Comparison of ENCODE assay signal across 14 cellular contexts in genomic region chr2:103123516-103123915, GRCh38.
DNase-seq lines count a peak whose midpoint lies in the region; ATAC-seq and TF ChIP-seq lines count a peak whose summit lies in the region.
"Had no signal": no experiment of that assay in that cellular context is flagged by ENCODE, and none has a peak within 500 bp of the region (broad histone marks: within the 10 kb centered on the region; RNA-seq: fewer than 3 reads in every experiment).

No MANE protein-coding gene starts in this region.

- H4K8ac ChIP-seq in IMR-90 (ENCODE audit: low read depth in 2 of 2, low read length in 2 of 2) (no peak overlapping the region), trophoblast cell (ENCODE audit: low read depth, low read length) (no peak overlapping the region)

- BruUV-seq in IMR-90 (replicated peaks; lab: Mats Ljungman, UMichigan): no TSS peak

- H3K9me3 ChIP-seq in IMR-90 (ENCODE audit: control insufficient read depth, insufficient read depth, low read length): peaks cover 9% of the 10 kb centered on the region; the same call in 1 of the 2 replicates
- H3K9me3 ChIP-seq in trophoblast cell (ENCODE audit: insufficient read depth, low read depth, low read length): no peaks in the 10 kb centered on the region
- H3K9me3 ChIP-seq: BLaER1 had no signal

- H3K4me1 ChIP-seq in IMR-90 (ENCODE audit: control insufficient read depth, insufficient read depth, low read length) (no peaks in the 10 kb centered on the region), trophoblast cell (ENCODE audit: control insufficient read depth in 1 of 2, insufficient read depth in 2 of 2, low read length in 2 of 2) (no peaks in the 10 kb centered on the region)
- H3K4me1 ChIP-seq: BLaER1 had no signal

- TF ChIP-seq RAD21 in IMR-90 (IDR thresholded peaks at IDR 0.05; ENCODE audit: low read length): no peak

- H2AFZ ChIP-seq in IMR-90 (replicated peaks; ENCODE audit: low read length, poor library complexity): no peak overlapping the region
- H2AFZ ChIP-seq in trophoblast cell (ENCODE audit: insufficient read depth, low read length, poor library complexity): no peak overlapping the region

- H3K27me3 ChIP-seq in IMR-90 (ENCODE audit: control insufficient read depth, insufficient read depth, low read length) (no peaks in the 10 kb centered on the region), trophoblast cell (ENCODE audit: insufficient read depth, low read length) (no peaks in the 10 kb centered on the region)
- H3K27me3 ChIP-seq: BLaER1 had no signal

- no peak overlapping the region for H3K4me3 ChIP-seq in IMR-90 (ENCODE audit: insufficient read depth, low read depth, low read length)
- no peak overlapping the region for H3K4me3 ChIP-seq in trophoblast cell (ENCODE audit: low read depth, low read length)
- H3K4me3 ChIP-seq: BLaER1 had no signal

- no peaks in the 10 kb centered on the region for H4K20me1 ChIP-seq in IMR-90 (ENCODE audit: insufficient read depth, low read length)
- H4K20me1 ChIP-seq: BLaER1 had no signal

- intact Hi-C loops in IMR-90 (cut with micrococcal nuclease): no loop called here

- no peak for TF ChIP-seq CTCF in IMR-90 (conservative IDR thresholded peaks at IDR 0.05; ENCODE audit: low read depth, low read length)

- H2BK20ac ChIP-seq in IMR-90 (ENCODE audit: low read depth, low read length): no peak overlapping the region

- dilution Hi-C loops in IMR-90 (cut with HindIII; ENCODE audit: low sequenced_read_pairs, unreplicated experiment): no loop called here

- H3K9me1 ChIP-seq in IMR-90 (ENCODE audit: insufficient read depth, low read length): no peaks in the 10 kb centered on the region

- CTCF ChIA-PET in IMR-90 (lab: Yijun Ruan, JAX): interaction anchor here (0.6 kb wide), 1 partner anchor 319 kb away, joined by 3 read pairs; no protein-coding TSS in a partner anchor

- H3K4ac ChIP-seq in IMR-90 (ENCODE audit: low read depth, low read length) (no peak overlapping the region), trophoblast cell (ENCODE audit: low read depth, low read length) (no peak overlapping the region)

- H2AK5ac ChIP-seq in IMR-90 (ENCODE audit: low read depth, low read length): no peak overlapping the region
- no peak overlapping the region for H2AK5ac ChIP-seq in trophoblast cell (ENCODE audit: low read length)

- H3K9ac ChIP-seq in IMR-90 (ENCODE audit: low read depth, low read length) (no peak overlapping the region), trophoblast cell (ENCODE audit: low read length) (no peak overlapping the region)
- H3K9ac ChIP-seq: BLaER1 had no signal

- no peak overlapping the region for H4K12ac ChIP-seq in trophoblast cell (ENCODE audit: low read depth, low read length)

- WGBS in IMR-90 (ENCODE audit: extremely low coverage in 2 of 2, insufficient read length in 1 of 2), 2 experiments: no CpG with 5 or more reads among the region's 2 CpGs
- WGBS in trophoblast cell (ENCODE audit: extremely low coverage, insufficient coverage, insufficient read length): no CpG with 5 or more reads among the region's 2 CpGs

- no peak overlapping the region for H2BK120ac ChIP-seq in IMR-90 (ENCODE audit: low read depth, low read length)
- H2BK120ac ChIP-seq in trophoblast cell (ENCODE audit: insufficient read depth, low read length, poor library complexity): no peak overlapping the region

- H3K4me2 ChIP-seq in IMR-90 (ENCODE audit: low read depth, low read length) (no peak overlapping the region), trophoblast cell (ENCODE audit: low read length) (no peak overlapping the region)
- H3K4me2 ChIP-seq: BLaER1 had no signal

- H4K5ac ChIP-seq in IMR-90 (ENCODE audit: low read depth, low read length): no peak overlapping the region

- no peak overlapping the region for H2BK12ac ChIP-seq in trophoblast cell (ENCODE audit: low read length)

- H3K23ac ChIP-seq in IMR-90 (ENCODE audit: low read depth, low read length) (no peak overlapping the region), trophoblast cell (ENCODE audit: low read length) (peak overlapping the region; percentile 78)

- no peak overlapping the region for H3K14ac ChIP-seq in IMR-90 (replicated peaks; ENCODE audit: low read depth, low read length)
- H3K14ac ChIP-seq in trophoblast cell (ENCODE audit: low read length): no peak overlapping the region

- H3K27ac ChIP-seq in IMR-90 (ENCODE audit: insufficient read depth, low read length): no peak overlapping the region
- no peak overlapping the region for H3K27ac ChIP-seq in trophoblast cell (ENCODE audit: low read depth, low read length)
- H3K27ac ChIP-seq: 22Rv1, BLaER1 had no signal

- ATAC-seq in IMR-90 (ENCODE audit: low read depth) (no peak), esophagus mucosa (no peak)
- no peak for ATAC-seq in stimulated activated naive CD8-positive, alpha-beta T cell treated with anti-CD3 and anti-CD28 coated beads, Interleukin-15, Interleukin-2, amounts not matched to agents 100 U/mL and 50 U/mL, for 24 hours

- no peak overlapping the region for H2BK15ac ChIP-seq in IMR-90 (ENCODE audit: low read depth, low read length)

- no peaks in the 10 kb centered on the region for H3K79me2 ChIP-seq in trophoblast cell (ENCODE audit: control insufficient read depth, insufficient read depth, low read length, poor library complexity)

- H2AK9ac ChIP-seq in IMR-90 (replicated peaks; ENCODE audit: low read depth, low read length, poor library complexity): no peak overlapping the region

- H3K56ac ChIP-seq in IMR-90 (ENCODE audit: extremely low read depth, insufficient read depth, low read length): no peak overlapping the region

- H2BK5ac ChIP-seq in IMR-90 (ENCODE audit: low read depth, low read length, poor library complexity, severe bottlenecking): no peak overlapping the region
- no peak overlapping the region for H2BK5ac ChIP-seq in trophoblast cell (ENCODE audit: low read depth, low read length, poor library complexity)

- in situ Hi-C loops in IMR-90 (cut with MboI; ENCODE audit: low sequenced_read_pairs): no loop called here

- TF ChIP-seq POLR2A in IMR-90 (IDR thresholded peaks at IDR 0.05; ENCODE audit: low read depth, low read length): no peak

- H3K18ac ChIP-seq in IMR-90 (ENCODE audit: low read depth, low read length) (no peak overlapping the region), trophoblast cell (ENCODE audit: low read length) (no peak overlapping the region)

- no peaks in the 10 kb centered on the region for H3K79me1 ChIP-seq in IMR-90 (ENCODE audit: low read depth in 1 of 2, low read length in 2 of 2)
- H3K79me1 ChIP-seq in trophoblast cell (ENCODE audit: low read length): no peaks in the 10 kb centered on the region

- POLR2A ChIA-PET in IMR-90 (lab: Charles Lee; ENCODE audit: unreplicated experiment): no interaction called here

- peak in 2 of 3 experiments; percentile 7 to 48 for DNase-seq in NCI-H1417 (lab: John Stamatoyannopoulos, UW)
- DNase-seq in NCI-H1417 treated with DMSO at 0.1 percent for 48 hours (lab: John Stamatoyannopoulos, UW): no peak
- no peak for DNase-seq in IMR-90
- peak; percentile 60 for DNase-seq in NCI-H526 treated with DMSO at 0.1 percent for 48 hours (lab: John Stamatoyannopoulos, UW)
- no peak for DNase-seq in trophoblast cell
- no peak for DNase-seq in stimulated activated naive CD8-positive, alpha-beta T cell treated with anti-CD3 and anti-CD28 coated beads, Interleukin-15, Interleukin-2, amounts not matched to agents 100 U/mL and 50 U/mL, for 24 hours
- DNase-seq: Calu3; CD4-positive, alpha-beta memory T cell; DMS79 treated with DMSO at 0.1 percent for 48 hours; GF-D8; H9 had no signal

- H4K91ac ChIP-seq in IMR-90 (ENCODE audit: insufficient read depth, low read depth, low read length) (no peak overlapping the region), trophoblast cell (ENCODE audit: low read depth, low read length) (no peak overlapping the region)

- H3K36me3 ChIP-seq in IMR-90 (ENCODE audit: control insufficient read depth, insufficient read depth, low read length): no peaks in the 10 kb centered on the region
- no peaks in the 10 kb centered on the region for H3K36me3 ChIP-seq in trophoblast cell (ENCODE audit: control insufficient read depth in 1 of 2, insufficient read depth in 2 of 2, low read length in 2 of 2)
- H3K36me3 ChIP-seq: BLaER1 had no signal

TF ChIP-seq in IMR-90, 13 proteins besides CTCF, POLR2A, EP300 and RAD21:
- TF ChIP-seq MAFK (IDR thresholded peaks at IDR 0.05; ENCODE audit: low read depth, low read length): 0 out of 2 replicates have a peak, but pooled peaks have one; percentile 9
- TF ChIP-seq RFX5 (IDR thresholded peaks at IDR 0.05; ENCODE audit: low read depth, low read length): no peak

Comparison
In these comparisons a context has a peak if more than half of its experiments do, and no peak if none do; other contexts are left out.
1. DNase-seq: peak in NCI-H1417 (2 of 3) and NCI-H526 treated with DMSO at 0.1 percent for 48 hours (single experiment); none in NCI-H1417 treated with DMSO at 0.1 percent for 48 hours (single experiment), IMR-90 (single experiment), trophoblast cell (0 of 2) and stimulated activated naive CD8-positive, alpha-beta T cell treated with anti-CD3 and anti-CD28 coated beads, Interleukin-15, Interleukin-2, amounts not matched to agents 100 U/mL and 50 U/mL, for 24 hours (single experiment).